ENCODE assay signal across 8 cellular contexts in the genomic region with DNA sequence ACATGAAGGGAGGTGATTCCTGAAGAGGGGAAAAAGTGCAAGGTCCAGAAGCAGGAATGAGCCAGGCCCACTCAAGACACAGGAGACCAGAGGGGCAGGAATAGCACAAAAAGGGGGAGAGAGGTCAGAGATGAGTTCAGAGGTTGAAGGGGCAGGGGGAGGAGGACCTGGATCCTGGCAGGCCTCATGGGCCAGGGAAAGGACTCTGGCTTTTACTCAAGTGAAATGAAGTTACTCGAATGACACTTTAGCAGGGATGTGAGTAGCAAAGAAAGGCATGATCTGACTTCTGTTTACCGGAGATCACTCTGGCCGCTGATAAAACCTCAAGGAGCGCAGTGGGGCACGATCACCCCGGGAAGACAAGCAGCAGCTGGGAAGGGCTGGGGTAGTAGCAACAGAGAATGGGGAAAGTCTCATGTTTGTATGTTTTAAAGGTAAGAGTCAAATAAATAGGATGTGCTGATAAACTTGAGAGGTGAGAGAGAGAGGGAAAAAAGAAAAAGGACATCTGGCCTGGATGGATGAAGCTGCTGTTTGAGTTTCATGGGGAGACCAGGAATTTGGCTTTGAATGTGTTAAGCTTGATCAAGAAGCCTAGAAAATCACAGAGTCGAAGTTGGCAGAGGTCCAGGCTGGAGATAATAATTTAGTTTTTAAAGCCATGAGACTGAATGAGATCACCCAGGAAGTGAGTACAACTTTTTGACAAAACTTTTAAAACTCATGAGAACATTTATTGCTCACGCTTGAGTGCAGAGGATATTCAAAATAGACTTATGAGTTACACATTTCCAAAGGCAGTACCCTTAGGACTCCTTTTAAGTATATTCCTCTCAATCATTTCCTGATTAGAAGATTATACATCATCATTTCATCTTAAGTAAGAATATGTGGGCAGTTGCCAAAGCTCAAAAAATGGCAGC.
DNase-seq lines count a peak whose midpoint lies in the region; ATAC-seq, FAIRE-seq and TF ChIP-seq lines count a peak whose summit lies in the region.

No MANE protein-coding gene starts in this region.

- peak overlapping the region in 1 of 2 donors; percentile 51 for H3K27ac ChIP-seq in ovary

- DNase-seq in Caki2 (ENCODE audit: low read depth) (peak; percentile 79), M059J (ENCODE audit: low read depth) (peak; percentile 95), dedifferentiated amniotic fluid mesenchymal stem cell (ENCODE audit: extremely low spot score) (peak; percentile 59), ovary (peak; percentile 45 to 77 (median 65)), SW480 (ENCODE audit: low spot score) (no peak), COLO829 (ENCODE audit: low spot score) (no peak), D721Med (ENCODE audit: insufficient read length, low spot score) (no peak)

- H3K4me1 ChIP-seq in ovary (ENCODE audit: insufficient read depth) = peaks cover 40% of the 10 kb centered on the region

- no peak for FAIRE-seq in D721Med (lab: Jason Lieb, UNC)

- intact Hi-C loops in ovary (cut with DNase I) = loop anchor here in 3 of 4 donors (10.0 kb wide), 2 partner anchors 97 to 197 kb away; no protein-coding TSS in a partner anchor

- TF ChIP-seq EP300 in ovary (IDR thresholded peaks at IDR 0.05) = no peak

- TF ChIP-seq CTCF in ovary (IDR thresholded peaks at IDR 0.05) (no peak), D721Med (IDR thresholded peaks at IDR 0.05; ENCODE audit: insufficient read depth, missing control alignments) (no peak)

- 10 to 16% (median 11%) methylated on average over 8 of the region's 8 CpGs for WGBS in ovary, 3 donors

- no peaks in the 10 kb centered on the region for H3K36me3 ChIP-seq in ovary

- no peak for ATAC-seq in HG03520 (IDR thresholded peaks at IDR 0.05; ENCODE audit: unreplicated experiment)

- no peaks in the 10 kb centered on the region for H3K27me3 ChIP-seq in ovary

- H3K4me3 ChIP-seq in ovary = no peak overlapping the region

- H3K9me3 ChIP-seq in ovary = no peaks in the 10 kb centered on the region

- in situ Hi-C loops in Caki2 (cut with HindIII; ENCODE audit: low pct_unique_long_range_greater_than_20kb, low sequenced_read_pairs) = no loop called here

- no peak for TF ChIP-seq POLR2A in ovary (IDR thresholded peaks at IDR 0.05)

Comparison
In these comparisons a context has a peak if more than half of its experiments do, and no peak if none do; other contexts are left out.
1. DNase-seq: peak in Caki2 (single experiment), M059J (single experiment), dedifferentiated amniotic fluid mesenchymal stem cell (single experiment) and ovary (5 of 5); none in SW480 (single experiment), COLO829 (single experiment) and D721Med (single experiment).